ENCODE assay signal across 11 cellular contexts in genomic region chr7:24898691-24899090, GRCh38.
DNase-seq lines count a peak whose midpoint lies in the region; ATAC-seq, FAIRE-seq and TF ChIP-seq lines count a peak whose summit lies in the region.
"Had no signal": no experiment of that assay in that cellular context is flagged by ENCODE, and none has a peak within 500 bp of the region (broad histone marks: within the 10 kb centered on the region; RNA-seq: fewer than 3 reads in every experiment).

No MANE protein-coding gene starts in this region.

- peak overlapping the region; percentile 65 for H3K4me2 ChIP-seq in astrocyte (ENCODE audit: low read length)

- H3K27ac Mint-ChIP-seq in CD4-positive, alpha-beta memory T cell: peak overlapping the region in 4 of 7 donors; percentile 1 to 88 (median 8)
- H3K27ac Mint-ChIP-seq in astrocyte (ENCODE audit: unreplicated experiment): no peak overlapping the region

- H3K27me3 Mint-ChIP-seq in CD4-positive, alpha-beta memory T cell: no peaks in the 10 kb centered on the region
- H3K27me3 Mint-ChIP-seq in astrocyte (ENCODE audit: low read depth, unreplicated experiment): no peaks in the 10 kb centered on the region

- no peak for DNase-seq in CD4-positive, alpha-beta memory T cell
- DNase-seq in GM19239 (ENCODE audit: insufficient read length, low spot score) (no peak), astrocyte (ENCODE audit: low read depth) (peak; percentile 78), NCI-H2029 (lab: John Stamatoyannopoulos, UW) (no peak), BE2C (no peak)
- no peak for DNase-seq in effector CD8-positive, alpha-beta T cell (lab: John Stamatoyannopoulos, UW)
- DNase-seq: activated CD4-positive, alpha-beta T cell treated with anti-CD3 and anti-CD28 coated beads for 1 hour; islet precursor cell; upper lobe of right lung had no signal

- peak overlapping the region in 5 of 8 donors; percentile 1 to 28 (median 5) for H3K4me3 Mint-ChIP-seq in CD4-positive, alpha-beta memory T cell
- H3K4me3 Mint-ChIP-seq in astrocyte (ENCODE audit: unreplicated experiment): no peak overlapping the region

- intact Hi-C loops in CD4-positive, alpha-beta memory T cell (cut with micrococcal nuclease): no loop called here

- peaks cover 41 to 89% (median 63%) of the 10 kb centered on the region in 4 donors for H3K4me1 Mint-ChIP-seq in CD4-positive, alpha-beta memory T cell
- H3K4me1 Mint-ChIP-seq in astrocyte (ENCODE audit: low read depth, unreplicated experiment): peaks cover 27% of the 10 kb centered on the region

- H3K36me3 ChIP-seq in CD4-positive, alpha-beta memory T cell (ENCODE audit: insufficient read depth, low read length): no peaks in the 10 kb centered on the region
- H3K36me3 ChIP-seq in astrocyte (ENCODE audit: insufficient read depth, low read length): no peaks in the 10 kb centered on the region
- no peaks in the 10 kb centered on the region for H3K36me3 ChIP-seq in BE2C
- H3K36me3 ChIP-seq: upper lobe of right lung had no signal

- H4K20me1 ChIP-seq in astrocyte (ENCODE audit: insufficient read depth, low read length): peaks cover 25% of the 10 kb centered on the region

- H3K27ac ChIP-seq in CD4-positive, alpha-beta memory T cell (ENCODE audit: low read depth, low read length): no peak overlapping the region
- H3K27ac ChIP-seq in astrocyte (ENCODE audit: low read depth, low read length): peak overlapping the region; percentile 51
- H3K27ac ChIP-seq: upper lobe of right lung had no signal

- FAIRE-seq in GM19239 (lab: Jason Lieb, UNC) (peak; percentile 75), astrocyte (lab: Jason Lieb, UNC) (peak; percentile 49)

- POLR2A ChIA-PET in CD4-positive, alpha-beta memory T cell (lab: Charles Lee; ENCODE audit: partially characterized antibody): interaction anchor here (0.7 to 2.0 kb wide), 4 partner anchors 11 to 78 kb away, joined by 3 to 4 read pairs (median 3); no protein-coding TSS in a partner anchor

- TF ChIP-seq CTCF in astrocyte (IDR thresholded peaks at IDR 0.05; ENCODE audit: insufficient read depth, low read depth, low read length): no peak
- TF ChIP-seq CTCF in BE2C (IDR thresholded peaks at IDR 0.05; ENCODE audit: low read depth, low read length): no peak

- H3K9me3 ChIP-seq in CD4-positive, alpha-beta memory T cell (ENCODE audit: control insufficient read depth in 1 of 2, low read length in 2 of 2): no peaks in the 10 kb centered on the region
- H3K9me3 ChIP-seq in astrocyte (ENCODE audit: insufficient read depth, low read depth, low read length) (no peaks in the 10 kb centered on the region), BE2C (no peaks in the 10 kb centered on the region)
- H3K9me3 ChIP-seq: upper lobe of right lung had no signal

- peaks cover 0 to 4% of the 10 kb centered on the region in 2 donors for H3K36me3 Mint-ChIP-seq in CD4-positive, alpha-beta memory T cell
- H3K36me3 Mint-ChIP-seq in astrocyte (ENCODE audit: low read depth, unreplicated experiment): peaks cover 2% of the 10 kb centered on the region

- H3K4me1 ChIP-seq in CD4-positive, alpha-beta memory T cell (ENCODE audit: insufficient read depth, low read length): peaks cover 69% of the 10 kb centered on the region
- H3K4me1 ChIP-seq in astrocyte (ENCODE audit: insufficient read depth, low read length) (peaks cover 12% of the 10 kb centered on the region), BE2C (peaks cover 22% of the 10 kb centered on the region)

- H3K9ac ChIP-seq in astrocyte (ENCODE audit: low read length): no peak overlapping the region

- H3K4me3 ChIP-seq in CD4-positive, alpha-beta memory T cell (ENCODE audit: low read length in 2 of 2): no peak overlapping the region
- H3K4me3 ChIP-seq in astrocyte (ENCODE audit: insufficient read depth, low read depth, low read length) (no peak overlapping the region), BE2C (ENCODE audit: low read depth, low read length) (no peak overlapping the region)
- H3K4me3 ChIP-seq: upper lobe of right lung had no signal

- ATAC-seq in HG03520 (IDR thresholded peaks at IDR 0.05; ENCODE audit: unreplicated experiment) (peak; percentile 39), HG02588 (IDR thresholded peaks at IDR 0.05; ENCODE audit: unreplicated experiment) (no peak)

- peaks cover 88% of the 10 kb centered on the region for H3K79me2 ChIP-seq in astrocyte (ENCODE audit: insufficient read depth, low read length)

- CTCF ChIA-PET in CD4-positive, alpha-beta memory T cell (lab: Charles Lee; ENCODE audit: partially characterized antibody): no interaction called here

- H3K27me3 ChIP-seq in CD4-positive, alpha-beta memory T cell (ENCODE audit: insufficient read depth, low read length): no peaks in the 10 kb centered on the region
- H3K27me3 ChIP-seq in astrocyte (ENCODE audit: insufficient read depth, low read length) (no peaks in the 10 kb centered on the region), BE2C (no peaks in the 10 kb centered on the region)
- H3K27me3 ChIP-seq: upper lobe of right lung had no signal

- H2AFZ ChIP-seq in astrocyte (ENCODE audit: low read depth, low read length): no peak overlapping the region

- no peaks in the 10 kb centered on the region for H3K9me3 Mint-ChIP-seq in CD4-positive, alpha-beta memory T cell
- no peaks in the 10 kb centered on the region for H3K9me3 Mint-ChIP-seq in astrocyte (ENCODE audit: unreplicated experiment)
